In genomic region chr12:110698171-110698902, GRCh38 we compare ENCODE assay signal across 8 cellular contexts. TPM values are rescaled to one million over a fixed set of nuclear protein-coding genes. Genes with fewer than 3 reads are reported as not detected.
A peak's percentile ranks its signal among the peaks of the same experiment; 100 is the strongest.
DNase-seq lines count a peak whose midpoint lies in the region; ATAC-seq lines count a peak whose summit lies in the region.

No MANE protein-coding gene starts in this region.

- no peaks in the 10 kb centered on the region for H3K36me3 Mint-ChIP-seq in activated CD8-positive, alpha-beta T cell treated with anti-CD3 and anti-CD28 coated beads, Interleukin-2, amount 10 ng/mL, durations not matched to agents 7 days and 5 days (ENCODE audit: low read depth)
- no peaks in the 10 kb centered on the region for H3K36me3 Mint-ChIP-seq in effector memory CD8-positive, alpha-beta T cell (ENCODE audit: insufficient read depth)

- DNase-seq in ACHN (peak; percentile 92), NCI-H774 (lab: John Stamatoyannopoulos, UW) (peak; percentile 60)
- DNase-seq in activated CD8-positive, alpha-beta T cell treated with anti-CD3 and anti-CD28 coated beads, Interleukin-2, amount 10 ng/mL, durations not matched to agents 7 days and 5 days: peak; percentile 92
- DNase-seq in effector memory CD8-positive, alpha-beta T cell: peak; percentile 67 to 73 (median 67)
- DNase-seq in stimulated activated CD8-positive, alpha-beta memory T cell treated with anti-CD3 and anti-CD28 coated beads, Interleukin-4, amount 100 ng/mL, for 1 hour (ENCODE audit: low read depth in 2 of 2, low spot score in 1 of 2): peak; percentile 35 to 59

- CTCF ChIA-PET in activated CD8-positive, alpha-beta T cell treated with anti-CD3 and anti-CD28 coated beads, Interleukin-2, amount 10 ng/mL, durations not matched to agents 7 days and 5 days (lab: Charles Lee): interaction anchor here (0.8 to 1.7 kb wide), 26 partner anchors 8 to 184 kb away, joined by 3 to 12 read pairs (median 4); partner anchors contain the start of gene TCTN1

- peak overlapping the region; percentile 15 for H3K4me3 ChIP-seq in mononuclear cell (ENCODE audit: low read length)

- H3K4me1 ChIP-seq in mononuclear cell (ENCODE audit: insufficient read depth, low read length): peaks cover 58% of the 10 kb centered on the region

- H3K4me1 Mint-ChIP-seq in activated CD8-positive, alpha-beta T cell treated with anti-CD3 and anti-CD28 coated beads, Interleukin-2, amount 10 ng/mL, durations not matched to agents 7 days and 5 days (ENCODE audit: low read depth): peaks cover 23% of the 10 kb centered on the region
- H3K4me1 Mint-ChIP-seq in effector memory CD8-positive, alpha-beta T cell (ENCODE audit: low read depth in 2 of 2): peaks cover 8 to 12% of the 10 kb centered on the region in 2 donors

- no peaks in the 10 kb centered on the region for H3K9me3 ChIP-seq in mononuclear cell (ENCODE audit: low read depth, low read length)

- no peak overlapping the region for H3K4me3 Mint-ChIP-seq in activated CD8-positive, alpha-beta T cell treated with anti-CD3 and anti-CD28 coated beads, Interleukin-2, amount 10 ng/mL, durations not matched to agents 7 days and 5 days
- no peak overlapping the region for H3K4me3 Mint-ChIP-seq in effector memory CD8-positive, alpha-beta T cell

- in situ Hi-C loops in ACHN (cut with HindIII; ENCODE audit: low pct_ligation_motif_present, low pct_unique_long_range_greater_than_20kb, low sequenced_read_pairs): no loop called here

- no peaks in the 10 kb centered on the region for H3K27me3 Mint-ChIP-seq in activated CD8-positive, alpha-beta T cell treated with anti-CD3 and anti-CD28 coated beads, Interleukin-2, amount 10 ng/mL, durations not matched to agents 7 days and 5 days (ENCODE audit: low read depth)
- no peaks in the 10 kb centered on the region for H3K27me3 Mint-ChIP-seq in effector memory CD8-positive, alpha-beta T cell

- H3K27me3 ChIP-seq in mononuclear cell (ENCODE audit: insufficient read depth, low read length): no peaks in the 10 kb centered on the region

- no peaks in the 10 kb centered on the region for H3K9me3 Mint-ChIP-seq in activated CD8-positive, alpha-beta T cell treated with anti-CD3 and anti-CD28 coated beads, Interleukin-2, amount 10 ng/mL, durations not matched to agents 7 days and 5 days (ENCODE audit: insufficient read depth)
- H3K9me3 Mint-ChIP-seq in effector memory CD8-positive, alpha-beta T cell: no peaks in the 10 kb centered on the region

- peak overlapping the region; percentile 78 for H3K27ac Mint-ChIP-seq in activated CD8-positive, alpha-beta T cell treated with anti-CD3 and anti-CD28 coated beads, Interleukin-2, amount 10 ng/mL, durations not matched to agents 7 days and 5 days
- H3K27ac Mint-ChIP-seq in effector memory CD8-positive, alpha-beta T cell: peak overlapping the region in 1 of 2 donors; percentile 51

- ATAC-seq in GM18508 (IDR thresholded peaks at IDR 0.05; ENCODE audit: insufficient read depth, unreplicated experiment) (peak; percentile 70), HG03097 (IDR thresholded peaks at IDR 0.05; ENCODE audit: low FRiP score, unreplicated experiment) (peak; percentile 66)
- ATAC-seq in activated CD8-positive, alpha-beta T cell treated with anti-CD3 and anti-CD28 coated beads, Interleukin-2, amount 10 ng/mL, durations not matched to agents 7 days and 5 days: peak; percentile 100
- ATAC-seq in effector memory CD8-positive, alpha-beta T cell (replicated peaks): peak; percentile 100

- POLR2A ChIA-PET in activated CD8-positive, alpha-beta T cell treated with anti-CD3 and anti-CD28 coated beads, Interleukin-2, amount 10 ng/mL, durations not matched to agents 7 days and 5 days (lab: Charles Lee): interaction anchor here (1.2 kb wide), 1 partner anchor 9 kb away, joined by 3 read pairs; the partner anchor contains the start of gene HVCN1

RNA-seq across cellular contexts. Expression of gene HVCN1, which starts 9.4 kb away (rescaled TPM):
- total RNA-seq in activated CD8-positive, alpha-beta T cell treated with anti-CD3 and anti-CD28 coated beads, Interleukin-2, amount 10 ng/mL, durations not matched to agents 7 days and 5 days: 10 to 100 TPM; 28.6 to 30.8 TPM
- total RNA-seq in mononuclear cell: 18.5 TPM

RNA-seq across cellular contexts. Expression of gene PPP1CC, which starts 44.4 kb away (rescaled TPM):
- 100 to 1,000 TPM; 162 to 179 TPM for total RNA-seq in activated CD8-positive, alpha-beta T cell treated with anti-CD3 and anti-CD28 coated beads, Interleukin-2, amount 10 ng/mL, durations not matched to agents 7 days and 5 days
- total RNA-seq in mononuclear cell: 158 TPM

Comparison
In these comparisons a context has a peak if more than half of its experiments do, and no peak if none do; other contexts are left out.
1. Peak in every context shown above with its lines: DNase-seq, ATAC-seq and H3K4me3 ChIP-seq.